In the genomic region with DNA sequence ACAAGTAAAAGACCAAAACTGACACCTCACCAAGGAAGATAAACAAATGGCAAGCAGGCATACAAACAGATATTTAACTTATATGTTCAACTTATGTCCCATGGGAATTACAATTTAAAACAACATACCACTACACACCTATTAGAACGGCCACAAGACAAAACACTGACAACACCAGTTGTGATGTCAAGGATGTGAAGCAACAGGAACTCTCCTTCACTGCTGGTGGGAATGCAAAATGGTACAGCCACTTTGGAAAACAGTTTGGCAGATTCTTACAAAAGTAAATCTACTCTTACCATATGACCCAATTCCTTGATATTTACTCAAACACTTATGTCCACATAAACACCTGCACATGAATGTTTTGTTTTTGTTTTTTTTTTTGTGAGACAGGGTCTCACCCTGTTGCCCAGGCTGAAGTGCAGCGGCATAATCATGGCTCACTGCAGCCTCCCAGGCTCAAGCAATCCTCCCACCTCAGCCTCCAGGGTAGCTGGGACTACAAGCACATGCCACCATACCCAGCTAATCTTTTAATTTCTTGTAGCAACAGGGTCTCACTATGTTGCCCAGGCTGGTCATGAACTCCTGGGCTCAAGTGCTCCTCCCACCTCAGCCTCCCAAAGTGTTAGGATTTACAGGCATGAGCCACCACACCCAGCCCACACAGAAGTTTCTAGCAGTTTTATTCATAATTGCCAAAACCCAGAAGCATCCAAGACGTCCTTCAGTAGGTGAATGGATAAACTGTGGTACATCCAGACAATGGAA, we compare ENCODE assay signal across 22 cellular contexts. TPM values are rescaled to one million over a fixed set of nuclear protein-coding genes. Genes with fewer than 3 reads are reported as not detected.
DNase-seq lines count a peak whose midpoint lies in the region; ATAC-seq and TF ChIP-seq lines count a peak whose summit lies in the region.
"Had no signal": no experiment of that assay in that cellular context is flagged by ENCODE, and none has a peak within 500 bp of the region (broad histone marks: within the 10 kb centered on the region; RNA-seq: fewer than 3 reads in every experiment).

No MANE protein-coding gene starts in this region.

- H3K36me3 Mint-ChIP-seq in activated naive CD8-positive, alpha-beta T cell treated with anti-CD3 and anti-CD28 coated beads for 36 hours: peaks cover 20% of the 10 kb centered on the region
- peaks cover 18% of the 10 kb centered on the region for H3K36me3 Mint-ChIP-seq in activated naive CD8-positive, alpha-beta T cell treated with anti-CD3 and anti-CD28 coated beads, Interleukin-2, amount 50 U/mL, for 24 hours (ENCODE audit: low read depth)
- H3K36me3 Mint-ChIP-seq in stimulated activated memory B cell treated with anti-CD40 and anti-IgM and Interleukin-4, amounts not matched to agents 10 μg/mL and 1 μg/mL and 100 μg/mL, for 72 hours: peaks cover 38% of the 10 kb centered on the region
- peaks cover 22% of the 10 kb centered on the region for H3K36me3 Mint-ChIP-seq in activated CD8-positive, alpha-beta T cell treated with anti-CD3 and anti-CD28 coated beads, Interleukin-2, amount 10 ng/mL, durations not matched to agents 7 days and 5 days (ENCODE audit: low read depth)

- CTCF ChIA-PET in activated CD8-positive, alpha-beta T cell treated with anti-CD3 and anti-CD28 coated beads, Interleukin-2, amount 10 ng/mL, durations not matched to agents 7 days and 5 days (lab: Charles Lee): interaction anchor here (1.0 kb wide), 1 partner anchor 13 kb away, joined by 3 read pairs; no protein-coding TSS in a partner anchor

- peak overlapping the region; percentile 34 for H3K27ac Mint-ChIP-seq in activated naive CD8-positive, alpha-beta T cell treated with anti-CD3 and anti-CD28 coated beads for 36 hours
- H3K27ac Mint-ChIP-seq in activated naive CD8-positive, alpha-beta T cell treated with anti-CD3 and anti-CD28 coated beads, Interleukin-2, amount 50 U/mL, for 24 hours: no peak overlapping the region
- H3K27ac Mint-ChIP-seq in stimulated activated memory B cell treated with anti-CD40 and anti-IgM and Interleukin-4, amounts not matched to agents 10 μg/mL and 1 μg/mL and 100 μg/mL, for 72 hours: peak overlapping the region; percentile 60
- H3K27ac Mint-ChIP-seq in activated CD8-positive, alpha-beta T cell treated with anti-CD3 and anti-CD28 coated beads, Interleukin-2, amount 10 ng/mL, durations not matched to agents 7 days and 5 days: no peak overlapping the region
- H3K27ac Mint-ChIP-seq: nephron; stimulated activated effector memory CD8-positive, alpha-beta T cell treated with anti-CD3 and anti-CD28 coated beads, Interleukin-12 subunit alpha, Interleukin-12 subunit beta, amount 100 ng/mL, for 72 hours had no signal

- H3K9me3 ChIP-seq in MG63: no peaks in the 10 kb centered on the region
- H3K9me3 ChIP-seq: HAP-1, testis had no signal

- no peaks in the 10 kb centered on the region for H3K27me3 ChIP-seq in MG63
- H3K27me3 ChIP-seq: BLaER1 treated with 17β-estradiol and CSF1 and Interleukin-3, amounts not matched to agents 10 nM and 100 nM; cardiac muscle cell; testis had no signal

- H3K27me3 Mint-ChIP-seq in activated naive CD8-positive, alpha-beta T cell treated with anti-CD3 and anti-CD28 coated beads for 36 hours: no peaks in the 10 kb centered on the region
- H3K27me3 Mint-ChIP-seq in activated naive CD8-positive, alpha-beta T cell treated with anti-CD3 and anti-CD28 coated beads, Interleukin-2, amount 50 U/mL, for 24 hours: no peaks in the 10 kb centered on the region
- no peaks in the 10 kb centered on the region for H3K27me3 Mint-ChIP-seq in stimulated activated memory B cell treated with anti-CD40 and anti-IgM and Interleukin-4, amounts not matched to agents 10 μg/mL and 1 μg/mL and 100 μg/mL, for 72 hours
- H3K27me3 Mint-ChIP-seq in activated CD8-positive, alpha-beta T cell treated with anti-CD3 and anti-CD28 coated beads, Interleukin-2, amount 10 ng/mL, durations not matched to agents 7 days and 5 days (ENCODE audit: low read depth): no peaks in the 10 kb centered on the region

- peaks cover 51% of the 10 kb centered on the region for H3K4me1 Mint-ChIP-seq in activated naive CD8-positive, alpha-beta T cell treated with anti-CD3 and anti-CD28 coated beads for 36 hours
- H3K4me1 Mint-ChIP-seq in activated naive CD8-positive, alpha-beta T cell treated with anti-CD3 and anti-CD28 coated beads, Interleukin-2, amount 50 U/mL, for 24 hours: peaks cover 37% of the 10 kb centered on the region
- peaks cover 42% of the 10 kb centered on the region for H3K4me1 Mint-ChIP-seq in stimulated activated memory B cell treated with anti-CD40 and anti-IgM and Interleukin-4, amounts not matched to agents 10 μg/mL and 1 μg/mL and 100 μg/mL, for 72 hours
- H3K4me1 Mint-ChIP-seq in activated CD8-positive, alpha-beta T cell treated with anti-CD3 and anti-CD28 coated beads, Interleukin-2, amount 10 ng/mL, durations not matched to agents 7 days and 5 days (ENCODE audit: low read depth): peaks cover 6% of the 10 kb centered on the region
- H3K4me1 Mint-ChIP-seq: nephron had no signal

- POLR2A ChIA-PET in activated CD8-positive, alpha-beta T cell treated with anti-CD3 and anti-CD28 coated beads, Interleukin-2, amount 10 ng/mL, durations not matched to agents 7 days and 5 days (lab: Charles Lee): no interaction called here

- ATAC-seq in activated naive CD8-positive, alpha-beta T cell treated with anti-CD3 and anti-CD28 coated beads, Interleukin-2, amount 50 U/mL, for 24 hours: no peak
- no peak for ATAC-seq in stimulated activated memory B cell treated with anti-CD40 and anti-IgM and Interleukin-4, amounts not matched to agents 10 μg/mL and 1 μg/mL and 100 μg/mL, for 72 hours
- no peak for ATAC-seq in activated CD8-positive, alpha-beta T cell treated with anti-CD3 and anti-CD28 coated beads, Interleukin-2, amount 10 ng/mL, durations not matched to agents 7 days and 5 days
- ATAC-seq: stimulated activated effector memory CD8-positive, alpha-beta T cell treated with anti-CD3 and anti-CD28 coated beads, Interleukin-12 subunit alpha, Interleukin-12 subunit beta, amount 100 ng/mL, for 72 hours had no signal

- peaks cover 81% of the 10 kb centered on the region for H3K36me3 ChIP-seq in MG63
- H3K36me3 ChIP-seq: HAP-1 had no signal

- no peak for DNase-seq in activated naive CD8-positive, alpha-beta T cell treated with anti-CD3 and anti-CD28 coated beads for 36 hours
- no peak for DNase-seq in activated naive CD8-positive, alpha-beta T cell treated with anti-CD3 and anti-CD28 coated beads, Interleukin-2, amount 50 U/mL, for 24 hours
- DNase-seq in NAMALWA (ENCODE audit: low spot score): peak; percentile 36
- DNase-seq in fibroblast of pulmonary artery (ENCODE audit: low read depth): peak; percentile 25
- DNase-seq in activated CD8-positive, alpha-beta T cell treated with anti-CD3 and anti-CD28 coated beads, Interleukin-2, amount 10 ng/mL, durations not matched to agents 7 days and 5 days: no peak
- DNase-seq in amniotic stem cell (lab: John Stamatoyannopoulos, UW): no peak
- no peak for DNase-seq in MG63
- DNase-seq: activated gamma-delta T cell, amygdala, GF-D8, mesendoderm, NCI-H1436 treated with DMSO at 0.1 percent for 48 hours, NCI-H2171, NCI-H69, SIG-M5, testis had no signal

- no peak overlapping the region for H3K4me3 Mint-ChIP-seq in activated naive CD8-positive, alpha-beta T cell treated with anti-CD3 and anti-CD28 coated beads for 36 hours
- no peak overlapping the region for H3K4me3 Mint-ChIP-seq in activated naive CD8-positive, alpha-beta T cell treated with anti-CD3 and anti-CD28 coated beads, Interleukin-2, amount 50 U/mL, for 24 hours
- no peak overlapping the region for H3K4me3 Mint-ChIP-seq in stimulated activated memory B cell treated with anti-CD40 and anti-IgM and Interleukin-4, amounts not matched to agents 10 μg/mL and 1 μg/mL and 100 μg/mL, for 72 hours
- no peak overlapping the region for H3K4me3 Mint-ChIP-seq in activated CD8-positive, alpha-beta T cell treated with anti-CD3 and anti-CD28 coated beads, Interleukin-2, amount 10 ng/mL, durations not matched to agents 7 days and 5 days
- H3K4me3 Mint-ChIP-seq: nephron; stimulated activated effector memory CD8-positive, alpha-beta T cell treated with anti-CD3 and anti-CD28 coated beads, Interleukin-12 subunit alpha, Interleukin-12 subunit beta, amount 100 ng/mL, for 72 hours had no signal

- no peaks in the 10 kb centered on the region for H3K9me3 Mint-ChIP-seq in activated naive CD8-positive, alpha-beta T cell treated with anti-CD3 and anti-CD28 coated beads for 36 hours
- H3K9me3 Mint-ChIP-seq in activated naive CD8-positive, alpha-beta T cell treated with anti-CD3 and anti-CD28 coated beads, Interleukin-2, amount 50 U/mL, for 24 hours: no peaks in the 10 kb centered on the region
- no peaks in the 10 kb centered on the region for H3K9me3 Mint-ChIP-seq in stimulated activated memory B cell treated with anti-CD40 and anti-IgM and Interleukin-4, amounts not matched to agents 10 μg/mL and 1 μg/mL and 100 μg/mL, for 72 hours
- H3K9me3 Mint-ChIP-seq in activated CD8-positive, alpha-beta T cell treated with anti-CD3 and anti-CD28 coated beads, Interleukin-2, amount 10 ng/mL, durations not matched to agents 7 days and 5 days (ENCODE audit: insufficient read depth): no peaks in the 10 kb centered on the region
- H3K9me3 Mint-ChIP-seq: nephron; stimulated activated effector memory CD8-positive, alpha-beta T cell treated with anti-CD3 and anti-CD28 coated beads, Interleukin-12 subunit alpha, Interleukin-12 subunit beta, amount 100 ng/mL, for 72 hours had no signal

- H3K4me3 ChIP-seq in fibroblast of pulmonary artery (replicated peaks; ENCODE audit: low read depth, low read length) (no peak overlapping the region), MG63 (no peak overlapping the region)
- H3K4me3 ChIP-seq: BLaER1 treated with 17β-estradiol and CSF1 and Interleukin-3, amounts not matched to agents 10 nM and 100 nM; cardiac muscle cell; HAP-1; testis had no signal

- TF ChIP-seq CTCF in fibroblast of pulmonary artery (IDR thresholded peaks at IDR 0.05; ENCODE audit: low read length, missing control alignments): no peak

RNA-seq across cellular contexts. Expression of gene HERC4, which starts 27.3 kb away (rescaled TPM):
- 10 to 100 TPM; 38.2 to 39.9 TPM for total RNA-seq in activated naive CD8-positive, alpha-beta T cell treated with anti-CD3 and anti-CD28 coated beads for 36 hours
- total RNA-seq in activated CD8-positive, alpha-beta T cell treated with anti-CD3 and anti-CD28 coated beads, Interleukin-2, amount 10 ng/mL, durations not matched to agents 7 days and 5 days: 10 to 100 TPM; 48.8 to 50.1 TPM
- total RNA-seq in MG63 (2014; rRNA removed; shearing (Covaris generic); ENCODE audit: low replicate concordance): 129 and 171 TPM in 2 replicates

Comparison
In these comparisons a context has a peak if more than half of its experiments do, and no peak if none do; other contexts are left out.
1. H3K27ac Mint-ChIP-seq: peak in activated naive CD8-positive, alpha-beta T cell treated with anti-CD3 and anti-CD28 coated beads for 36 hours (single experiment) and stimulated activated memory B cell treated with anti-CD40 and anti-IgM and Interleukin-4, amounts not matched to agents 10 μg/mL and 1 μg/mL and 100 μg/mL, for 72 hours (single experiment); none in activated naive CD8-positive, alpha-beta T cell treated with anti-CD3 and anti-CD28 coated beads, Interleukin-2, amount 50 U/mL, for 24 hours (single experiment) and activated CD8-positive, alpha-beta T cell treated with anti-CD3 and anti-CD28 coated beads, Interleukin-2, amount 10 ng/mL, durations not matched to agents 7 days and 5 days (single experiment).
2. DNase-seq: peak in NAMALWA (single experiment) and fibroblast of pulmonary artery (single experiment); none in activated naive CD8-positive, alpha-beta T cell treated with anti-CD3 and anti-CD28 coated beads for 36 hours (single experiment), activated naive CD8-positive, alpha-beta T cell treated with anti-CD3 and anti-CD28 coated beads, Interleukin-2, amount 50 U/mL, for 24 hours (single experiment), activated CD8-positive, alpha-beta T cell treated with anti-CD3 and anti-CD28 coated beads, Interleukin-2, amount 10 ng/mL, durations not matched to agents 7 days and 5 days (single experiment), amniotic stem cell (single experiment) and MG63 (single experiment).